Comparison of ENCODE assay signal across 18 cellular contexts in the genomic region with DNA sequence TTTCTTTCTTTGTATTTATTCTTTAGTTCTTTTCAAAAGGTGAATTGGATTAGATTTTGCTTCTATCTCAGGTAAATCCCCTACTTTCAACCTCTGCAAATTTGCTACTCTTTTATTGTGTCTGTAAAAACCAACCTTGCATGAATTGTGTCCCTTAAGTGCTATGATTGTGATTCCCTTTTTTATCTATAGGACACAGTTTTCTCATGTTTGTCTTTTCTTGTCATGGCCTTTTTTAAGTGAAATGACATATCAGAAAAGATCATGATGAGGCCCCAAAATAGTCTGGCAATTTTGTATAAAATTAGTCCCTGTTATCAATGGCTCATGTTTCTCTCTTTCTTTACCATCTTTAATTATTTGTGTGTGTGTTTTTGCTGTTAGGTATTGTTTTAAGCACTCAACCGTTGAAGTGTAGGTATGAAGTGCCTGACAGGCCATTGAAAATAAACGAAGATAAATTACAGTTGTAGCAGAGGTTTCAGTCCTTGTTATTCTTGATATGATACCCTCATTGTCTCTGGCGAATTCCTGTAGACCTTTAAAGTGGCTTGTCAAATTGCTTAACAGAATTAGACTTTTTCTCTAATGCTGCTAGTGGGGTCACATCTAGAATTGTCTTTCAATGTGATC.
DNase-seq lines count a peak whose midpoint lies in the region; ATAC-seq and TF ChIP-seq lines count a peak whose summit lies in the region.
"Had no signal": no experiment of that assay in that cellular context is flagged by ENCODE, and none has a peak within 500 bp of the region (broad histone marks: within the 10 kb centered on the region; RNA-seq: fewer than 3 reads in every experiment).

No MANE protein-coding gene starts in this region.

- CTCF ChIA-PET in mammary epithelial cell (lab: Charles Lee; ENCODE audit: low non-redundant PET): no interaction called here

- H3K36me3 ChIP-seq in HUES48 (ENCODE audit: control insufficient read depth, insufficient read depth, low read length) (no peaks in the 10 kb centered on the region), mammary epithelial cell (ENCODE audit: insufficient read depth, low read length) (no peaks in the 10 kb centered on the region)
- H3K36me3 ChIP-seq: SJSA1 had no signal

- 38% methylated on average over 3 of the region's 3 CpGs for WGBS in right cardiac atrium
- WGBS in mammary epithelial cell (ENCODE audit: low coverage, missing lambda C conversion rate): 86% methylated on average over 3 of the region's 3 CpGs

- H3K27ac ChIP-seq in right cardiac atrium (ENCODE audit: low read length) (no peak overlapping the region), HUES48 (ENCODE audit: low read depth, low read length) (peak overlapping the region; percentile 8), VCaP (peak overlapping the region; percentile 67), mammary epithelial cell (ENCODE audit: insufficient read depth, low read depth, low read length) (no peak overlapping the region)
- H3K27ac ChIP-seq: A549, GM23248, SJSA1 had no signal

- peaks cover 19% of the 10 kb centered on the region for H3K79me2 ChIP-seq in mammary epithelial cell (ENCODE audit: insufficient read depth, low read length)

- H3K9ac ChIP-seq in HUES48 (ENCODE audit: low read depth, low read length) (no peak overlapping the region), mammary epithelial cell (ENCODE audit: insufficient read depth, low read length) (no peak overlapping the region)
- H3K9ac ChIP-seq: GM23248 had no signal

- no TSS peak for BruUV-seq in mammary epithelial cell (replicated peaks; lab: Mats Ljungman, UMichigan)

- H3K4me1 ChIP-seq in right cardiac atrium (ENCODE audit: control insufficient read depth, insufficient read depth, low read length): peaks cover 3% of the 10 kb centered on the region
- peaks cover 26% of the 10 kb centered on the region for H3K4me1 ChIP-seq in HUES48 (ENCODE audit: control insufficient read depth, insufficient read depth, low read length)
- H3K4me1 ChIP-seq in mammary epithelial cell (ENCODE audit: insufficient read depth, low read length): no peaks in the 10 kb centered on the region
- H3K4me1 ChIP-seq: SJSA1 had no signal

- H3K27me3 ChIP-seq in right cardiac atrium (ENCODE audit: control insufficient read depth, insufficient read depth): no peaks in the 10 kb centered on the region
- H3K27me3 ChIP-seq in HUES48 (ENCODE audit: control insufficient read depth, insufficient read depth, low read length): no peaks in the 10 kb centered on the region
- H3K27me3 ChIP-seq in mammary epithelial cell (ENCODE audit: insufficient read depth, low read length): no peaks in the 10 kb centered on the region
- H3K27me3 ChIP-seq: SJSA1 had no signal

- dilution Hi-C loops in mammary epithelial cell (cut with HindIII; ENCODE audit: low sequenced_read_pairs): no loop called here

- in situ Hi-C loops in mammary epithelial cell (cut with MboI; ENCODE audit: low sequenced_read_pairs in 2 of 2): no loop called here

- intact Hi-C loops in Right ventricle myocardium superior (cut with DNase I) (no loop called here), right cardiac atrium (cut with DNase I) (no loop called here), mammary epithelial cell (cut with micrococcal nuclease) (no loop called here)

- no peak overlapping the region for H3K4me3 ChIP-seq in right cardiac atrium (ENCODE audit: low read length)
- H3K4me3 ChIP-seq in HUES48 (ENCODE audit: low read depth, low read length): no peak overlapping the region
- no peak overlapping the region for H3K4me3 ChIP-seq in mammary epithelial cell (replicated peaks in 1 of 3; ENCODE audit: insufficient read depth in 1 of 3, low read depth in 2 of 3, low read length in 3 of 3)
- H3K4me3 ChIP-seq: A549, GM23248, K562, SJSA1 had no signal

- H2AFZ ChIP-seq in mammary epithelial cell (ENCODE audit: low read depth, low read length): no peak overlapping the region
- H2AFZ ChIP-seq: GM23248 had no signal

- no peak for DNase-seq in Right ventricle myocardium superior
- no peak for DNase-seq in right cardiac atrium
- no peak for DNase-seq in glomerular visceral epithelial cell (ENCODE audit: extremely low spot score)
- DNase-seq in stimulated activated CD4-positive, alpha-beta T cell treated with anti-CD3 and anti-CD28 coated beads, Interleukin-4, amount 100 ng/mL, for 24 hours: no peak
- no peak for DNase-seq in mammary epithelial cell
- DNase-seq: Calu3; CD8-positive, alpha-beta T cell; GM23248; NCI-H1105; NCI-H187; PC-3; T-helper 17 cell had no signal

- no peak for TF ChIP-seq CTCF in VCaP (conservative IDR thresholded peaks at IDR 0.05)
- TF ChIP-seq CTCF in mammary epithelial cell (conservative IDR thresholded peaks at IDR 0.05 in 1 of 2, IDR thresholded peaks at IDR 0.05 in 1 of 2; ENCODE audit: extremely low read depth in 1 of 2, insufficient read depth in 1 of 2, low read depth in 1 of 2, low read length in 2 of 2): no peak

- H4K20me1 ChIP-seq in mammary epithelial cell (ENCODE audit: insufficient read depth, low read length): no peaks in the 10 kb centered on the region

- H3K4me2 ChIP-seq in mammary epithelial cell (ENCODE audit: insufficient read depth, low read depth, low read length): no peak overlapping the region
- H3K4me2 ChIP-seq: A549 had no signal

- ATAC-seq in Right ventricle myocardium superior (ENCODE audit: poor library complexity) (peak; percentile 38), right cardiac atrium (no peak)
- ATAC-seq: A549; CD8-positive, alpha-beta T cell; HCT116; K562; PC-3; T-helper 17 cell had no signal

- H3K9me3 ChIP-seq in right cardiac atrium (ENCODE audit: control insufficient read depth, low read length): no peaks in the 10 kb centered on the region
- H3K9me3 ChIP-seq in HUES48 (ENCODE audit: control insufficient read depth, insufficient read depth, low read length): no peaks in the 10 kb centered on the region
- H3K9me3 ChIP-seq in mammary epithelial cell (replicated peaks; ENCODE audit: insufficient read depth, low read length): no peaks in the 10 kb centered on the region
- H3K9me3 ChIP-seq: A549, SJSA1 had no signal

Comparison
In these comparisons a context has a peak if more than half of its experiments do, and no peak if none do; other contexts are left out.
1. H3K27ac ChIP-seq: peak in HUES48 (single experiment) and VCaP (single experiment); none in right cardiac atrium (single experiment) and mammary epithelial cell (single experiment).